In the genomic region with DNA sequence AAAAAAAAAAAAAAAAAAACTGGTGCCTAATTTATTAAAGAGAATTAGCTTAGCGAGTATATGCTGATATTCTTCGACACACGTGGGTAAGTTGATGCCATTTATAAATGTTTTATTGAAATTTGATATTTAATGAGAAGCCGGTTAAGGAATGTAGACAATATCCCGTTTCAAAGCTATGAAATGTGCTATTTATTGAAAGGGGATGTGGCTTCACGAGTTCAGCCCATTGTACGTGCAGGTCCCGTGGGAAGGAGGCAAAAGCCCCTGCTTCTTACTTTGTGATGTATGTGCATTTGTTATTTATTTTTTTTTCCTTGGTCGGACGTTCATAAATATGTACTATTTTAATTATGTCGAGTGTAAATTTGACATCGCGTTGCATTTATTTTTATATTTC, we compare ENCODE assay signal across 23 cellular contexts. TPM values are rescaled to one million over a fixed set of nuclear protein-coding genes. Genes with fewer than 3 reads are reported as not detected.
DNase-seq lines count a peak whose midpoint lies in the region; TF ChIP-seq lines count a peak whose summit lies in the region.
"Had no signal": no experiment of that assay in that cellular context is flagged by ENCODE, and none has a peak within 500 bp of the region (broad histone marks: within the 10 kb centered on the region; RNA-seq: fewer than 3 reads in every experiment).

No MANE protein-coding gene starts in this region.

- H3K27me3 ChIP-seq in osteoblast (ENCODE audit: insufficient read depth, low read length), result peaks cover 2% of the 10 kb centered on the region
- H3K27me3 ChIP-seq: BE2C had no signal

- no peaks in the 10 kb centered on the region for H3K9me3 ChIP-seq in osteoblast (ENCODE audit: low read depth, low read length)
- H3K9me3 ChIP-seq: BE2C, BLaER1 had no signal

- CTCF ChIA-PET in RWPE1 (lab: Yijun Ruan, JAX), result no interaction called here

- H2AFZ ChIP-seq in osteoblast (ENCODE audit: low read length), result no peak overlapping the region

- TF ChIP-seq CTCF in HFF-Myc (IDR thresholded peaks at IDR 0.05; ENCODE audit: low read depth, low read length, missing control alignments) (no peak), osteoblast (IDR thresholded peaks at IDR 0.05; ENCODE audit: extremely low read depth, low read depth, low read length) (no peak), RWPE1 (conservative IDR thresholded peaks at IDR 0.05; ENCODE audit: low read depth) (no peak)

- POLR2A ChIA-PET in RWPE1 (lab: Yijun Ruan, JAX; ENCODE audit: low non-redundant PET), result no interaction called here

- no peaks in the 10 kb centered on the region for H4K20me1 ChIP-seq in osteoblast (ENCODE audit: insufficient read depth, low read length)
- H4K20me1 ChIP-seq: BLaER1 had no signal

- peak overlapping the region; percentile 13 for H3K4me2 ChIP-seq in osteoblast (ENCODE audit: insufficient read depth, low read length)
- H3K4me2 ChIP-seq: BLaER1 had no signal

- no peaks in the 10 kb centered on the region for H3K4me1 ChIP-seq in osteoblast (ENCODE audit: insufficient read depth, low read length)
- H3K4me1 ChIP-seq: BE2C, BLaER1 had no signal

- H3K4me3 ChIP-seq in HFF-Myc (replicated peaks; ENCODE audit: low read depth, low read length), result 0 out of 2 replicates have a peak overlapping the region, but pooled peaks have one; percentile 9
- H3K4me3 ChIP-seq in osteoblast (ENCODE audit: insufficient read depth, low read length), result no peak overlapping the region
- H3K4me3 ChIP-seq: BLaER1, GM12878 had no signal

- H3K27ac ChIP-seq in osteoblast (ENCODE audit: low read depth, low read length), result no peak overlapping the region
- H3K27ac ChIP-seq in RWPE1, result no peak overlapping the region
- H3K27ac ChIP-seq: BLaER1 had no signal

- H3K79me2 ChIP-seq in osteoblast (ENCODE audit: insufficient read depth, low read length), result no peaks in the 10 kb centered on the region

- DNase-seq in HFF-Myc (ENCODE audit: extremely low read depth, low read depth) (no peak), RPMI8226 (peak; percentile 2), osteoblast (ENCODE audit: insufficient read length, low spot score, missing footprints) (peak; percentile 59), RWPE1 (ENCODE audit: low spot score) (no peak), DMS153 treated with DMSO at 0.1 percent for 48 hours (lab: John Stamatoyannopoulos, UW; ENCODE audit: unreplicated experiment) (no peak), hypothalamus (lab: John Stamatoyannopoulos, UW) (no peak)
- DNase-seq in activated CD4-positive, alpha-beta T cell treated with anti-CD3 and anti-CD28 coated beads for 48 hours, result no peak
- DNase-seq: 8988T; ACHN; BE2C; C1 segment of cervical spinal cord; CD4-positive, alpha-beta memory T cell; CD4-positive, CD25-positive, alpha-beta regulatory T cell; CD8-positive, alpha-beta memory T cell; COR-L47; DMS 273 treated with DMSO at 0.1 percent for 48 hours; DMS153; DMS79 treated with DMSO at 0.1 percent for 48 hours; GDM1 had no signal

- no peaks in the 10 kb centered on the region for H3K36me3 ChIP-seq in osteoblast (ENCODE audit: insufficient read depth, low read length)
- H3K36me3 ChIP-seq: BE2C, BLaER1 had no signal

RNA-seq across cellular contexts. Expression of gene SHOX, which starts 20.2 kb away (rescaled TPM):
- total RNA-seq in osteoblast, result 11.8 and 13.4 TPM in 2 replicates
- total RNA-seq: A673; CD4-positive, alpha-beta memory T cell; CD4-positive, CD25-positive, alpha-beta regulatory T cell; CD8-positive, alpha-beta memory T cell; G401; GM12878 had no signal

Comparison
In these comparisons a context has a peak if more than half of its experiments do, and no peak if none do; other contexts are left out.
1. DNase-seq: peak in RPMI8226 (single experiment) and osteoblast (single experiment); none in HFF-Myc (single experiment), RWPE1 (single experiment), DMS153 treated with DMSO at 0.1 percent for 48 hours (single experiment), activated CD4-positive, alpha-beta T cell treated with anti-CD3 and anti-CD28 coated beads for 48 hours (single experiment) and hypothalamus (0 of 51).